In genomic region chr4:168830777-168831512, GRCh38 we compare ENCODE assay signal across 8 cellular contexts.
A peak's percentile ranks its signal among the peaks of the same experiment; 100 is the strongest.
DNase-seq lines count a peak whose midpoint lies in the region; ATAC-seq, FAIRE-seq and TF ChIP-seq lines count a peak whose summit lies in the region.

No MANE protein-coding gene starts in this region.

- DNase-seq in DND-41 (no peak), NAMALWA (ENCODE audit: low spot score) (peak; percentile 16), osteocyte (ENCODE audit: extremely low spot score, unreplicated experiment) (no peak), GM19239 (ENCODE audit: insufficient read length, low spot score) (no peak), Ammon's horn (ENCODE audit: low spot score) (no peak)

- no peaks in the 10 kb centered on the region; the same call in 1 of the 2 replicates for H4K20me1 ChIP-seq in DND-41 (ENCODE audit: insufficient read depth, low read length)

- peak overlapping the region; percentile 56; the same call in 1 of the 2 replicates for H3K9ac ChIP-seq in DND-41 (ENCODE audit: low read depth, low read length)

- peak overlapping the region; percentile 77 for H3K4me3 Mint-ChIP-seq in dendritic cell treated with granulocyte-macrophage colony-stimulating factor and Interleukin-4, amounts not matched to agents 40 ng/mL and 50 ng/mL, for 4 days
- peak overlapping the region; percentile 87 for H3K4me3 Mint-ChIP-seq in osteocyte (ENCODE audit: unreplicated experiment)

- H3K36me3 Mint-ChIP-seq in dendritic cell treated with granulocyte-macrophage colony-stimulating factor and Interleukin-4, amounts not matched to agents 40 ng/mL and 50 ng/mL, for 4 days (ENCODE audit: low read depth): peaks cover 33% of the 10 kb centered on the region
- peaks cover 28% of the 10 kb centered on the region for H3K36me3 Mint-ChIP-seq in osteocyte (ENCODE audit: unreplicated experiment)

- H3K4me1 ChIP-seq in DND-41 (ENCODE audit: insufficient read depth, low read length): peaks cover 17% of the 10 kb centered on the region

- no peak for TF ChIP-seq CTCF in DND-41 (IDR thresholded peaks at IDR 0.05; ENCODE audit: borderline replicate concordance, extremely low read depth, low read length, poor library complexity, severe bottlenecking)
- TF ChIP-seq CTCF in osteocyte (IDR thresholded peaks at IDR 0.05): no peak

- no peaks in the 10 kb centered on the region for H3K36me3 ChIP-seq in DND-41 (ENCODE audit: insufficient read depth, low read length)

- no peaks in the 10 kb centered on the region for H3K9me3 Mint-ChIP-seq in dendritic cell treated with granulocyte-macrophage colony-stimulating factor and Interleukin-4, amounts not matched to agents 40 ng/mL and 50 ng/mL, for 4 days
- H3K9me3 Mint-ChIP-seq in osteocyte (ENCODE audit: unreplicated experiment): no peaks in the 10 kb centered on the region

- H3K4me1 Mint-ChIP-seq in dendritic cell treated with granulocyte-macrophage colony-stimulating factor and Interleukin-4, amounts not matched to agents 40 ng/mL and 50 ng/mL, for 4 days (ENCODE audit: low read depth): peaks cover 41% of the 10 kb centered on the region
- H3K4me1 Mint-ChIP-seq in osteocyte (ENCODE audit: unreplicated experiment): peaks cover 47% of the 10 kb centered on the region

- ATAC-seq in DND-41 (ENCODE audit: insufficient read depth, low read depth): no peak
- no peak for ATAC-seq in GM18867 (IDR thresholded peaks at IDR 0.05; ENCODE audit: unreplicated experiment)
- ATAC-seq in GM19467 (IDR thresholded peaks at IDR 0.05; ENCODE audit: unreplicated experiment): no peak

- H3K27ac Mint-ChIP-seq in dendritic cell treated with granulocyte-macrophage colony-stimulating factor and Interleukin-4, amounts not matched to agents 40 ng/mL and 50 ng/mL, for 4 days: peak overlapping the region; percentile 92
- peak overlapping the region; percentile 90 for H3K27ac Mint-ChIP-seq in osteocyte (ENCODE audit: unreplicated experiment)

- no peak for FAIRE-seq in GM19239 (lab: Jason Lieb, UNC)

- intact Hi-C loops in dendritic cell treated with granulocyte-macrophage colony-stimulating factor and Interleukin-4, amounts not matched to agents 40 ng/mL and 50 ng/mL, for 4 days (cut with micrococcal nuclease): loop anchor here (2.0 to 5.0 kb wide), 2 partner anchors 14 to 99 kb away; no protein-coding TSS in a partner anchor

- H3K9me3 ChIP-seq in DND-41 (ENCODE audit: insufficient read depth, low read length, severe bottlenecking): no peaks in the 10 kb centered on the region

- H3K4me3 ChIP-seq in DND-41 (ENCODE audit: low read depth in 1 of 2, low read length in 2 of 2): no peak overlapping the region

- H3K79me2 ChIP-seq in DND-41 (ENCODE audit: insufficient read depth, low read length): no peaks in the 10 kb centered on the region

- peak overlapping the region; percentile 65; the same call in 1 of the 2 replicates for H2AFZ ChIP-seq in DND-41 (ENCODE audit: low read depth, low read length)

- H3K27me3 ChIP-seq in DND-41 (ENCODE audit: insufficient read depth, low read length, poor library complexity): peaks cover 18% of the 10 kb centered on the region

- H3K27me3 Mint-ChIP-seq in dendritic cell treated with granulocyte-macrophage colony-stimulating factor and Interleukin-4, amounts not matched to agents 40 ng/mL and 50 ng/mL, for 4 days: peaks cover 27% of the 10 kb centered on the region
- no peaks in the 10 kb centered on the region for H3K27me3 Mint-ChIP-seq in osteocyte (ENCODE audit: unreplicated experiment)

- H3K27ac ChIP-seq in DND-41 (ENCODE audit: low read length): no peak overlapping the region

- H3K4me2 ChIP-seq in DND-41 (ENCODE audit: insufficient read depth, low read length): peak overlapping the region; percentile 63
